8 cellular contexts compared by ENCODE assay signal in the genomic region with DNA sequence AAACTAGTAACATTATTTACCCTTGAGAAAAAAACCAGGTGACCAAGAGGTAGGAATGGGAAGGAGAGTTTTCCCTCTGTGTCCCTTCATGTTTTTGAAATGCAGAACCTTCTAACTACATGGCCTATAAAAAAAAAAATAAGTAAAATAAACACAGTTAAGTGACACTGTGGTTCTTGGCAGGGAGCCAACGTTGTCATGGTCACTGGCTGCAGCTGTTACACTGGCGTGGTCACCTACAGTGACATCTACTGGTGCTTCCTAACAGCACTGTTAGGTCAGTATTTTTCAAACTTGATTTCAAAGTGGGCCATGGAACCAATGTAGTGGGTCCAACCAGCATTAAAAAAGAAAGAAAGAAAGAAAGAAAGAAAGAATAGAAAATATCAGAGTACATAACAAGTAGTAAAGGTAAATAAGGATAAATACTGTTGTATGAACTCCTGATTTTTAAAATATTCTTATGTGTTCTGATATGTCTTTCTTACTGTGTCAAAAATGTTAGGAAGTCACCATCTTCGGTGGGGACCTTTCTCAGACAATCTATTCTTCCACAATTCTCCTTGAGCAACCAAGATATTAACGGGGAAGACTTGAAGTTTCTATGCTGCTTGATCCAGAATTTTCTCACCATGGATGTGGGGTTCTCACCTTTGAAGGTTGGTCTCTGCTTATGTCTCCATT. TPM values are rescaled to one million over a fixed set of nuclear protein-coding genes. Genes with fewer than 3 reads are reported as not detected.
DNase-seq lines count a peak whose midpoint lies in the region; ATAC-seq and TF ChIP-seq lines count a peak whose summit lies in the region.

No MANE protein-coding gene starts in this region.

- no peaks in the 10 kb centered on the region for H3K36me3 ChIP-seq in BJ (ENCODE audit: control insufficient read depth, insufficient read depth, low read length)
- H3K36me3 ChIP-seq in kidney epithelial cell (ENCODE audit: control insufficient read depth, insufficient read depth, low read length): no peaks in the 10 kb centered on the region

- TF ChIP-seq CTCF in BJ (IDR thresholded peaks at IDR 0.05; ENCODE audit: insufficient read depth, low read depth, low read length) (peak; percentile 77), kidney epithelial cell (IDR thresholded peaks at IDR 0.05; ENCODE audit: insufficient read depth, low read length, poor library complexity, severe bottlenecking) (peak; percentile 85)

- CTCF ChIA-PET in BJ (lab: Yijun Ruan, JAX): interaction anchor here (0.9 to 1.3 kb wide), 4 partner anchors 9 to 827 kb away, joined by 3 to 4 read pairs (median 4); no protein-coding TSS in a partner anchor

- DNase-seq in BJ (ENCODE audit: low read depth) (peak; percentile 56), GM19238 (ENCODE audit: insufficient read length, low spot score) (peak; percentile 36), NCI-H226 (peak; percentile 54), kidney epithelial cell (ENCODE audit: low read depth) (peak; percentile 73)
- DNase-seq in activated CD4-positive, CD25-positive, alpha-beta regulatory T cell (lab: John Stamatoyannopoulos, UW): peak; percentile 23 to 42 (median 38)
- DNase-seq in central memory CD4-positive, alpha-beta T cell: peak; percentile 53
- DNase-seq in stimulated activated CD4-positive, alpha-beta T cell treated with anti-CD3 and anti-CD28 coated beads, Interleukin-1b, Interleukin-23, amount 100 ng/mL, for 48 hours: peak; percentile 67

- H3K27me3 ChIP-seq in BJ (ENCODE audit: control insufficient read depth, insufficient read depth, low read length): peaks cover 4% of the 10 kb centered on the region
- peaks cover 2% of the 10 kb centered on the region for H3K27me3 ChIP-seq in kidney epithelial cell (ENCODE audit: control insufficient read depth, insufficient read depth, low read length)

- no peak overlapping the region for H3K4me3 ChIP-seq in BJ (ENCODE audit: low read depth, low read length)
- H3K4me3 ChIP-seq in kidney epithelial cell (ENCODE audit: low read depth, low read length): no peak overlapping the region

- peak; percentile 92 for ATAC-seq in HG03280 (IDR thresholded peaks at IDR 0.05; ENCODE audit: unreplicated experiment)

- POLR2A ChIA-PET in BJ (lab: Charles Lee): no interaction called here

RNA-seq across cellular contexts. Expression of a gene that starts 59.1 kb away (rescaled TPM):
- polyA plus RNA-seq in BJ (2011; rRNA removed): 33.6 and 65.3 TPM in 2 replicates
- polyA minus RNA-seq in BJ (2011; rRNA and poly(A)+ RNA removed): 37.5 and 39.5 TPM in 2 replicates
- total RNA-seq in kidney epithelial cell: 66.2 and 69.9 TPM in 2 replicates
